In genomic region chr3:9169951-9170850, GRCh38 we compare ENCODE assay signal across 13 cellular contexts.
DNase-seq lines count a peak whose midpoint lies in the region; ATAC-seq and TF ChIP-seq lines count a peak whose summit lies in the region.
"Had no signal": no experiment of that assay in that cellular context is flagged by ENCODE, and none has a peak within 500 bp of the region (broad histone marks: within the 10 kb centered on the region; RNA-seq: fewer than 3 reads in every experiment).

No MANE protein-coding gene starts in this region.

- peak; percentile 64 for DNase-seq in activated CD8-positive, alpha-beta memory T cell treated with anti-CD3 and anti-CD28 coated beads for 24 hours
- no peak for DNase-seq in activated CD8-positive, alpha-beta memory T cell treated with anti-CD3 and anti-CD28 coated beads, Interleukin-2, amount 50 U/mL, for 4 hours
- peak in 4 of 34 experiments; percentile 3 to 4 (median 4) for DNase-seq in T-cell
- DNase-seq in effector memory CD8-positive, alpha-beta T cell, result no peak
- peak; percentile 25 for DNase-seq in stimulated activated CD4-positive, alpha-beta T cell treated with anti-CD3 and anti-CD28 coated beads, Interleukin-4, amount 100 ng/mL, for 1 hour
- no peak for DNase-seq in WERI-Rb-1
- no peak for DNase-seq in RPMI8226
- DNase-seq: lower lobe of right lung, spleen, uterus had no signal

- no peak for TF ChIP-seq CTCF in WERI-Rb-1 (IDR thresholded peaks at IDR 0.05; ENCODE audit: low read depth, low read length)

- H3K27ac ChIP-seq in WERI-Rb-1, result no peak overlapping the region
- H3K27ac ChIP-seq: lower lobe of right lung, neutrophil, spleen, uterus had no signal

- H3K4me1 Mint-ChIP-seq in T-cell, result peaks cover 43 to 50% (median 44%) of the 10 kb centered on the region in 3 donors
- H3K4me1 Mint-ChIP-seq in effector memory CD8-positive, alpha-beta T cell (ENCODE audit: low read depth in 2 of 2), result peaks cover 11 to 16% of the 10 kb centered on the region in 2 donors

- H3K27me3 ChIP-seq in WERI-Rb-1 (ENCODE audit: insufficient read depth, low read depth, severe bottlenecking), result no peaks in the 10 kb centered on the region
- H3K27me3 ChIP-seq: neutrophil, spleen, uterus had no signal

- peak overlapping the region; percentile 15 to 42 for H3K27ac Mint-ChIP-seq in T-cell
- H3K27ac Mint-ChIP-seq in effector memory CD8-positive, alpha-beta T cell, result no peak overlapping the region
- H3K27ac Mint-ChIP-seq: IgD-negative memory B cell had no signal

- CTCF ChIA-PET in T-cell (lab: Charles Lee), result no interaction called here

- H3K4me3 ChIP-seq in WERI-Rb-1 (ENCODE audit: low read depth, low read length), result no peak overlapping the region
- H3K4me3 ChIP-seq: lower lobe of right lung, spleen, uterus had no signal

- no peaks in the 10 kb centered on the region for H3K9me3 Mint-ChIP-seq in T-cell
- no peaks in the 10 kb centered on the region for H3K9me3 Mint-ChIP-seq in effector memory CD8-positive, alpha-beta T cell

- peak overlapping the region; percentile 11 to 65 (median 44) for H3K4me3 Mint-ChIP-seq in T-cell
- peak overlapping the region in 1 of 2 donors; percentile 20 for H3K4me3 Mint-ChIP-seq in effector memory CD8-positive, alpha-beta T cell

- no peaks in the 10 kb centered on the region for H3K36me3 Mint-ChIP-seq in T-cell
- no peaks in the 10 kb centered on the region for H3K36me3 Mint-ChIP-seq in effector memory CD8-positive, alpha-beta T cell (ENCODE audit: insufficient read depth)

- H3K9me3 ChIP-seq in WERI-Rb-1 (ENCODE audit: severe bottlenecking), result no peaks in the 10 kb centered on the region
- H3K9me3 ChIP-seq: lower lobe of right lung, neutrophil, uterus had no signal

- ATAC-seq in T-cell (replicated peaks in 1 of 4) (peak; percentile 33 to 88 (median 59)), HG02938 (IDR thresholded peaks at IDR 0.05; ENCODE audit: unreplicated experiment) (no peak)
- ATAC-seq in effector memory CD8-positive, alpha-beta T cell (replicated peaks), result peak; percentile 54

- no peaks in the 10 kb centered on the region for H3K27me3 Mint-ChIP-seq in T-cell
- H3K27me3 Mint-ChIP-seq in effector memory CD8-positive, alpha-beta T cell, result peaks cover 0 to 13% of the 10 kb centered on the region in 2 donors
- H3K27me3 Mint-ChIP-seq: IgD-negative memory B cell had no signal

- POLR2A ChIA-PET in T-cell (lab: Charles Lee), result no interaction called here

- no peaks in the 10 kb centered on the region for H3K36me3 ChIP-seq in WERI-Rb-1
- H3K36me3 ChIP-seq: lower lobe of right lung, neutrophil, spleen, uterus had no signal

Comparison
In these comparisons a context has a peak if more than half of its experiments do, and no peak if none do; other contexts are left out.
1. DNase-seq: peak in activated CD8-positive, alpha-beta memory T cell treated with anti-CD3 and anti-CD28 coated beads for 24 hours (single experiment) and stimulated activated CD4-positive, alpha-beta T cell treated with anti-CD3 and anti-CD28 coated beads, Interleukin-4, amount 100 ng/mL, for 1 hour (single experiment); none in activated CD8-positive, alpha-beta memory T cell treated with anti-CD3 and anti-CD28 coated beads, Interleukin-2, amount 50 U/mL, for 4 hours (single experiment), effector memory CD8-positive, alpha-beta T cell (0 of 3), WERI-Rb-1 (single experiment) and RPMI8226 (single experiment).
2. H3K27ac Mint-ChIP-seq: peak in T-cell (2 of 2); none in effector memory CD8-positive, alpha-beta T cell (0 of 2).